In the genomic region with DNA sequence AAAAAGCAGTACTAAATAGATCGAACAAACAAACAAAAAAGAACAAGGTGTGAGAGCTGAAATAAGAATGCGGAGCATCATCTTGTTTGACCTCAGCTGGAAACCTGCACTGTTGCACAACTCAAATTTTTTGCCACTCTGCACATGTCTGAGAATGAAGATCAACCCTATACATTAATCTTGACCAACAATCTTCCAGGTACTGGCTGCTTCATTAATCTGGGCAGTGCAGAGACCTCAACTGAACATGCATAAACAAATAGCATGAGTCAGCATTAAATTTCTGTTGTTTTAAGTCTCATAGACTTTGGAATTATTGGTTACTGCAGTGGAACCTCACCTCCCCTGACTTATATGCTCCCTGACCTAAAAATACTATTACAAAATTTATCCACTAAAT, we compare ENCODE assay signal across 14 cellular contexts.
DNase-seq lines count a peak whose midpoint lies in the region; ATAC-seq, FAIRE-seq and TF ChIP-seq lines count a peak whose summit lies in the region.
"Had no signal": no experiment of that assay in that cellular context is flagged by ENCODE, and none has a peak within 500 bp of the region (broad histone marks: within the 10 kb centered on the region; RNA-seq: fewer than 3 reads in every experiment).

No MANE protein-coding gene starts in this region.

- H4K20me1 ChIP-seq in GM23338 (replicated peaks; ENCODE audit: insufficient read depth), result no peaks in the 10 kb centered on the region
- no peaks in the 10 kb centered on the region for H4K20me1 ChIP-seq in K562 (replicated peaks; ENCODE audit: control insufficient read depth, insufficient read depth, low read length)

- H3K79me2 ChIP-seq in GM23338 (replicated peaks; ENCODE audit: insufficient read depth) (no peaks in the 10 kb centered on the region), K562 (ENCODE audit: control insufficient read depth, insufficient read depth, low read length) (no peaks in the 10 kb centered on the region)

- ATAC-seq in GM23338 (no peak), K562 (peak; percentile 63), GM18858 (IDR thresholded peaks at IDR 0.05; ENCODE audit: unreplicated experiment) (no peak), left lung (no peak)
- ATAC-seq: CD8-positive, alpha-beta T cell had no signal

- no peak overlapping the region for H3K4me3 Mint-ChIP-seq in GM23338
- H3K4me3 Mint-ChIP-seq: CD14-positive monocyte; CD8-positive, alpha-beta T cell; H9 had no signal

- H3K9me3 ChIP-seq in K562 (replicated peaks; ENCODE audit: control insufficient read depth, insufficient read depth, low read depth, low read length) (0 out of 2 replicates have a peak, but pooled peaks cover 2% of the 10 kb centered on the region), left lung (peaks cover 0 to 20% of the 10 kb centered on the region in 2 donors)

- no peak overlapping the region for H3K9ac ChIP-seq in K562 (ENCODE audit: insufficient read depth in 1 of 2, low read depth in 2 of 2, low read length in 2 of 2)

- no peaks in the 10 kb centered on the region for H3F3A ChIP-seq in GM23338 (replicated peaks; ENCODE audit: low read depth)

- no peaks in the 10 kb centered on the region for H3K9me3 Mint-ChIP-seq in GM23338
- H3K9me3 Mint-ChIP-seq: CD8-positive, alpha-beta T cell; H9 had no signal

- H3K4me3 ChIP-seq in GM23338, result no peak overlapping the region
- no peak overlapping the region for H3K4me3 ChIP-seq in LNCaP clone FGC (ENCODE audit: low read depth, low read length)
- H3K4me3 ChIP-seq in K562, result no peak overlapping the region
- H3K4me3 ChIP-seq in left lung, result no peak overlapping the region

- H3K9me1 ChIP-seq in K562 (ENCODE audit: control insufficient read depth, insufficient read depth, low read length), result no peaks in the 10 kb centered on the region

- peak overlapping the region; percentile 41 for H3K27ac Mint-ChIP-seq in GM23338
- H3K27ac Mint-ChIP-seq: CD14-positive monocyte; CD8-positive, alpha-beta T cell had no signal

- TF ChIP-seq EP300 in K562 (IDR thresholded peaks at IDR 0.05; ENCODE audit: low read length), result peak; percentile 61; the same call in 1 of the 2 replicates

- H3K4me2 ChIP-seq in GM23338 (no peak overlapping the region), K562 (ENCODE audit: insufficient read depth, low read length) (no peak overlapping the region)

- in situ Hi-C loops in K562 (cut with MboI), result no loop called here

- H3K4me1 Mint-ChIP-seq in GM23338, result peaks cover 7% of the 10 kb centered on the region; the same call in 2 of the 3 replicates
- H3K4me1 Mint-ChIP-seq: CD14-positive monocyte had no signal

- no peak for FAIRE-seq in K562 (lab: Jason Lieb, UNC)

- H3K36me3 ChIP-seq in GM23338 (ENCODE audit: insufficient read depth) (no peaks in the 10 kb centered on the region), K562 (ENCODE audit: control insufficient read depth, insufficient read depth, low read length) (no peaks in the 10 kb centered on the region), left lung (no peaks in the 10 kb centered on the region)

- TF ChIP-seq RAD21 in K562 (CRISPR knock-in tag; conservative IDR thresholded peaks at IDR 0.05 in 1 of 2, IDR thresholded peaks at IDR 0.05 in 1 of 2), result no peak

- H3K27me3 Mint-ChIP-seq in GM23338 (ENCODE audit: insufficient read depth, low read depth, poor library complexity), result no peaks in the 10 kb centered on the region

- 13% methylated on average over 2 of the region's 2 CpGs for WGBS in K562 (ENCODE audit: insufficient coverage, low coverage, missing lambda C conversion rate)

- CTCF ChIA-PET in K562 (lab: Yijun Ruan, JAX; ENCODE audit: low intra/inter-chr PET ratio), result no interaction called here

- intact Hi-C loops in K562 (cut with micrococcal nuclease) (no loop called here), posterior vena cava (cut with DNase I) (no loop called here), left lung (cut with DNase I) (no loop called here)

- POLR2A ChIA-PET in K562 (lab: Yijun Ruan, JAX), result no interaction called here

- H3K27me3 ChIP-seq in GM23338 (ENCODE audit: insufficient read depth) (no peaks in the 10 kb centered on the region), K562 (ENCODE audit: control insufficient read depth in 2 of 2, insufficient read depth in 2 of 2, low read length in 2 of 2) (no peaks in the 10 kb centered on the region), left lung (no peaks in the 10 kb centered on the region)

- TF ChIP-seq CTCF in GM23338 (conservative IDR thresholded peaks at IDR 0.05; ENCODE audit: low read depth in 2 of 2), result no peak
- TF ChIP-seq CTCF in LNCaP clone FGC (IDR thresholded peaks at IDR 0.05; ENCODE audit: control insufficient read depth, extremely low read depth, insufficient read depth), result no peak
- TF ChIP-seq CTCF in K562 (IDR thresholded peaks at IDR 0.05 in 2 of 3, conservative IDR thresholded peaks at IDR 0.05 in 1 of 3; ENCODE audit: insufficient read depth in 2 of 3, low read depth in 1 of 3, low read length in 3 of 3), result no peak
- TF ChIP-seq CTCF in left lung (IDR thresholded peaks at IDR 0.05), result no peak

- DNase-seq in GM23338 (ENCODE audit: low spot score), result no peak
- DNase-seq in LNCaP clone FGC (ENCODE audit: low read depth), result peak; percentile 59
- DNase-seq in K562 (ENCODE audit: extremely low read depth in 1 of 4, low spot score in 3 of 4), result peak in 1 of 4 experiments; percentile 16
- DNase-seq in iris pigment epithelial cell (ENCODE audit: low read depth), result peak; percentile 0
- no peak for DNase-seq in posterior vena cava (ENCODE audit: low spot score)
- no peak for DNase-seq in left lung
- no peak for DNase-seq in NOMO-1 (lab: John Stamatoyannopoulos, UW; ENCODE audit: unreplicated experiment in 2 of 2)
- DNase-seq: CD8-positive, alpha-beta T cell; COR-L47; DMS53; GF-D8; H9 had no signal

- no peak for TF ChIP-seq POLR2A in K562 (conservative IDR thresholded peaks at IDR 0.05)

- H3K27ac ChIP-seq in GM23338 (ENCODE audit: low read depth), result no peak overlapping the region
- 0 out of 3 replicates have a peak overlapping the region, but pooled peaks have one; percentile 8 for H3K27ac ChIP-seq in K562 (ENCODE audit: extremely low read depth, low read depth, low read length)
- no peak overlapping the region for H3K27ac ChIP-seq in left lung

- H2AFZ ChIP-seq in GM23338 (peak overlapping the region; percentile 45; the same call in 1 of the 2 replicates), K562 (ENCODE audit: low read depth, low read length) (peak overlapping the region; percentile 33; the same call in 1 of the 2 replicates)

- BruUV-seq in K562 (replicated peaks; lab: Mats Ljungman, UMichigan), result no TSS peak

- H3K36me3 Mint-ChIP-seq in GM23338 (ENCODE audit: low read depth), result no peaks in the 10 kb centered on the region
- H3K36me3 Mint-ChIP-seq: CD14-positive monocyte; CD8-positive, alpha-beta T cell had no signal

- H3K4me1 ChIP-seq in GM23338 (ENCODE audit: insufficient read depth) (no peaks in the 10 kb centered on the region), K562 (replicated peaks in 1 of 2; ENCODE audit: control insufficient read depth in 2 of 2, insufficient read depth in 2 of 2, low read length in 2 of 2) (no peaks in the 10 kb centered on the region; a peak in 1 of 5 replicates), left lung (no peaks in the 10 kb centered on the region)

- no peaks in the 10 kb centered on the region; the same call in 1 of the 2 replicates for H3K9me2 ChIP-seq in GM23338 (ENCODE audit: insufficient read depth)

TF ChIP-seq in GM23338, 12 proteins besides CTCF, POLR2A, EP300 and RAD21 (continues in another document):
- no peak for TF ChIP-seq STAT1 (IDR thresholded peaks at IDR 0.05; ENCODE audit: unreplicated experiment)

TF ChIP-seq in K562, 482 proteins besides CTCF, POLR2A, EP300 and RAD21 (continues in another document):
- TF ChIP-seq CBFA2T2 (conservative IDR thresholded peaks at IDR 0.05) (no peak), CEBPB (tag; IDR thresholded peaks at IDR 0.05) (peak; percentile 60), MAFF (IDR thresholded peaks at IDR 0.05; ENCODE audit: low read length) (peak; percentile 97), UBTF (IDR thresholded peaks at IDR 0.05; ENCODE audit: borderline replicate concordance in 1 of 2, low read depth in 2 of 2, low read length in 2 of 2) (no peak), ZBTB7A (IDR thresholded peaks at IDR 0.05; ENCODE audit: borderline replicate concordance, control insufficient read depth, low read depth, low read length) (no peak), MIER1 (IDR thresholded peaks at IDR 0.05; ENCODE audit: low read depth) (no peak), PHB (CRISPR knock-in tag; IDR thresholded peaks at IDR 0.05) (no peak)

Comparison
In these comparisons a context has a peak if more than half of its experiments do, and no peak if none do; other contexts are left out.
1. DNase-seq: peak in LNCaP clone FGC (single experiment) and iris pigment epithelial cell (single experiment); none in GM23338 (single experiment), posterior vena cava (single experiment), left lung (0 of 2) and NOMO-1 (0 of 2).